ENCODE assay signal across 15 cellular contexts in genomic region chr7:92177362-92177761, GRCh38. TPM values are rescaled to one million over a fixed set of nuclear protein-coding genes. Genes with fewer than 3 reads are reported as not detected.
A peak's percentile ranks its signal among the peaks of the same experiment; 100 is the strongest.
DNase-seq lines count a peak whose midpoint lies in the region; ATAC-seq and TF ChIP-seq lines count a peak whose summit lies in the region.
"Had no signal": no experiment of that assay in that cellular context is flagged by ENCODE, and none has a peak within 500 bp of the region (broad histone marks: within the 10 kb centered on the region; RNA-seq: fewer than 3 reads in every experiment).

No MANE protein-coding gene starts in this region.

- no peaks in the 10 kb centered on the region for H3K27me3 ChIP-seq in fibroblast of lung (ENCODE audit: control insufficient read depth, insufficient read depth, low read length)
- H3K27me3 ChIP-seq: cardiac muscle cell had no signal

- H3K36me3 ChIP-seq in HEK293 (ENCODE audit: control insufficient read depth in 2 of 2, insufficient read depth in 1 of 2, low read length in 2 of 2) (no peaks in the 10 kb centered on the region), fibroblast of lung (ENCODE audit: control insufficient read depth, insufficient read depth, low read length) (no peaks in the 10 kb centered on the region)
- H3K36me3 ChIP-seq: cardiac muscle cell had no signal

- H3K4me1 ChIP-seq in HEK293 (ENCODE audit: control insufficient read depth, insufficient read depth, low read length): 0 out of 2 replicates have a peak, but pooled peaks cover 2% of the 10 kb centered on the region
- peaks cover 9% of the 10 kb centered on the region for H3K4me1 ChIP-seq in fibroblast of lung (ENCODE audit: control insufficient read depth, extremely low read depth, insufficient read depth, low read length)

- no peak overlapping the region for H3K27ac ChIP-seq in HEK293 (ENCODE audit: extremely low read depth, low read depth, low read length)
- no peak overlapping the region for H3K27ac ChIP-seq in fibroblast of lung (ENCODE audit: insufficient read depth, low read length)
- H3K27ac ChIP-seq: cardiac muscle cell, skin epidermis had no signal

- H3K4me3 ChIP-seq in HEK293 (ENCODE audit: low read depth, low read length) (no peak overlapping the region), fibroblast of lung (replicated peaks in 1 of 4; ENCODE audit: control extremely low read depth in 1 of 4, insufficient read depth in 1 of 4, low read depth in 3 of 4, low read length in 4 of 4) (no peak overlapping the region)
- H3K4me3 ChIP-seq: cardiac muscle cell, skin epidermis had no signal

- no peak overlapping the region for H2AFZ ChIP-seq in fibroblast of lung (ENCODE audit: low read length)

- no peaks in the 10 kb centered on the region for H3K79me2 ChIP-seq in fibroblast of lung (ENCODE audit: control insufficient read depth, insufficient read depth, low read length)

- no peaks in the 10 kb centered on the region for H4K20me1 ChIP-seq in fibroblast of lung (ENCODE audit: control insufficient read depth, extremely low read depth, insufficient read depth, low read length)

- no peak overlapping the region for H3K9ac ChIP-seq in fibroblast of lung (ENCODE audit: insufficient read depth, low read length)

- DNase-seq in NOMO-1 treated with DMSO at 0.1 percent for 48 hours (lab: John Stamatoyannopoulos, UW; ENCODE audit: unreplicated experiment): peak; percentile 62
- peak; percentile 41 to 65 for DNase-seq in fibroblast of lung (ENCODE audit: low read depth in 2 of 2)
- DNase-seq in pons (ENCODE audit: low spot score): peak; percentile 35
- no peak for DNase-seq in activated gamma-delta T cell treated with Interleukin-2 at 50 U/mL for 16 hours
- DNase-seq: COR-L47, left cardiac atrium, MM.1S, natural killer cell, NCI-H524 treated with DMSO at 0.1 percent for 48 hours had no signal

- no peak for TF ChIP-seq CTCF in HEK293 (tag by site-specific recombination; IDR thresholded peaks at IDR 0.05)
- TF ChIP-seq CTCF in fibroblast of lung (conservative IDR thresholded peaks at IDR 0.05 in 1 of 2, IDR thresholded peaks at IDR 0.05 in 1 of 2; ENCODE audit: low read depth in 1 of 2, low read length in 2 of 2): no peak

- ATAC-seq in GM21723 (IDR thresholded peaks at IDR 0.05; ENCODE audit: unreplicated experiment) (no peak), GM18519 (IDR thresholded peaks at IDR 0.05; ENCODE audit: low FRiP score, unreplicated experiment) (no peak)
- ATAC-seq: left cardiac atrium, natural killer cell had no signal

- CTCF ChIA-PET in HEK293 (lab: Yijun Ruan, JAX): interaction anchor here (0.6 to 1.2 kb wide), 7 partner anchors 13 to 430 kb away, joined by 3 read pairs; partner anchors contain the start of genes ANKIB1 and KRIT1

- H3K4me2 ChIP-seq in fibroblast of lung (ENCODE audit: extremely low read depth, insufficient read depth, low read length): no peak overlapping the region

- POLR2A ChIA-PET in HEK293 (lab: Yijun Ruan, JAX): no interaction called here

- H3K9me3 ChIP-seq in HEK293 (ENCODE audit: control insufficient read depth, insufficient read depth, low read depth, low read length) (no peaks in the 10 kb centered on the region), fibroblast of lung (ENCODE audit: control insufficient read depth, insufficient read depth, low read depth, low read length) (no peaks in the 10 kb centered on the region)

TF ChIP-seq in HEK293, 187 proteins besides CTCF, POLR2A, EP300 and RAD21:
- TF ChIP-seq GLI2 (tag by site-specific recombination; IDR thresholded peaks at IDR 0.05; ENCODE audit: borderline replicate concordance, low read depth) (no peak), ZNF600 (tag by site-specific recombination; IDR thresholded peaks at IDR 0.05) (no peak), MEIS1 (CRISPR knock-in tag; IDR thresholded peaks at IDR 0.05; ENCODE audit: borderline replicate concordance) (peak; percentile 54; the same call in 1 of the 2 replicates), PRDM1 (tag by site-specific recombination; IDR thresholded peaks at IDR 0.05) (peak; percentile 43; the same call in 1 of the 2 replicates), ZNF366 (tag by site-specific recombination; conservative IDR thresholded peaks at IDR 0.05) (no peak), SP7 (tag by site-specific recombination; IDR thresholded peaks at IDR 0.05) (peak; percentile 32; the same call in 1 of the 2 replicates), ZNF791 (tag by site-specific recombination; IDR thresholded peaks at IDR 0.05) (no peak), PRDM6 (tag by site-specific recombination; IDR thresholded peaks at IDR 0.05) (peak; percentile 81), MZF1 (tag by site-specific recombination; IDR thresholded peaks at IDR 0.05; ENCODE audit: borderline replicate concordance) (no peak)

RNA-seq across cellular contexts. Expression of gene LRRD1, which starts 1.6 kb away (rescaled TPM):
- under 0.01 and 0.17 TPM in 2 replicates for total RNA-seq in fibroblast of lung
- 0.02 and 0.06 TPM in 2 replicates for polyA plus RNA-seq in fibroblast of lung
- polyA plus RNA-seq in fibroblast of lung (2012): not detected in 2 replicates
- polyA minus RNA-seq in fibroblast of lung (ENCODE audit: low replicate concordance): not detected in 2 replicates
- total RNA-seq: activated T-helper 1 cell treated with anti-CD3 and anti-CD28 coated beads, Interleukin-12 subunit alpha, Interleukin-12 subunit beta, Interleukin-2, Interleukin-4 antibody, amounts not matched to agents 30 ng/mL and 10 ng/mL and 1 ng/mL, durations not matched to agents 14 hours and 24 hours and 36 hours; natural killer cell had no signal
- polyA plus RNA-seq: cardiac muscle cell had no signal

RNA-seq across cellular contexts. Expression of gene CYP51A1, which starts 43.1 kb away (rescaled TPM):
- 343 and 784 TPM in 2 replicates for total RNA-seq in fibroblast of lung
- polyA plus RNA-seq in fibroblast of lung: 28.7 and 50.0 TPM in 2 replicates
- polyA plus RNA-seq in fibroblast of lung (2012): 74.3 and 128 TPM in 2 replicates
- polyA minus RNA-seq in fibroblast of lung (ENCODE audit: low replicate concordance): 13.7 and 18.3 TPM in 2 replicates
